ENCODE assay signal across 13 cellular contexts in genomic region chr16:1430759-1431496, GRCh38. TPM values are rescaled to one million over a fixed set of nuclear protein-coding genes. Genes with fewer than 3 reads are reported as not detected.
A peak's percentile ranks its signal among the peaks of the same experiment; 100 is the strongest.
DNase-seq lines count a peak whose midpoint lies in the region; ATAC-seq and TF ChIP-seq lines count a peak whose summit lies in the region.
"Had no signal": no experiment of that assay in that cellular context is flagged by ENCODE, and none has a peak within 500 bp of the region (broad histone marks: within the 10 kb centered on the region; RNA-seq: fewer than 3 reads in every experiment).

PERCC1 (plus strand) TSS chr16:1431078; CDS start chr16:1432594, 1,516 bp downstream.

- H3K4me1 ChIP-seq in endodermal cell (ENCODE audit: control insufficient read depth, insufficient read depth, low read length) = no peaks in the 10 kb centered on the region
- H3K4me1 ChIP-seq: ascending aorta had no signal

- H3K4me1 Mint-ChIP-seq in stimulated activated naive CD8-positive, alpha-beta T cell treated with anti-CD3 and anti-CD28 coated beads, Interleukin-15, Interleukin-2, amounts not matched to agents 100 ng/mL and 50 ng/mL, for 24 hours (ENCODE audit: low read depth) = peaks cover 4% of the 10 kb centered on the region
- H3K4me1 Mint-ChIP-seq in endodermal cell = peaks cover 3% of the 10 kb centered on the region

- H3K4me3 ChIP-seq in endodermal cell (ENCODE audit: low read length) = no peak within 1 kb of the TSS
- H3K4me3 ChIP-seq: ascending aorta had no signal

- peak within 1 kb of the TSS; percentile 68 for H3K27ac Mint-ChIP-seq in stimulated activated naive CD8-positive, alpha-beta T cell treated with anti-CD3 and anti-CD28 coated beads, Interleukin-15, Interleukin-2, amounts not matched to agents 100 ng/mL and 50 ng/mL, for 24 hours
- H3K27ac Mint-ChIP-seq in endodermal cell = no peak within 1 kb of the TSS

- peak within 1 kb of the TSS; percentile 57 for H3K27ac ChIP-seq in endodermal cell (ENCODE audit: low read depth, low read length)
- H3K27ac ChIP-seq: ascending aorta had no signal

- H3K27me3 Mint-ChIP-seq in stimulated activated naive CD8-positive, alpha-beta T cell treated with anti-CD3 and anti-CD28 coated beads, Interleukin-15, Interleukin-2, amounts not matched to agents 100 ng/mL and 50 ng/mL, for 24 hours = no peaks in the 10 kb centered on the region
- H3K27me3 Mint-ChIP-seq in endodermal cell (ENCODE audit: insufficient read depth) = no peaks in the 10 kb centered on the region

- no peak for ATAC-seq in stimulated activated naive CD8-positive, alpha-beta T cell treated with anti-CD3 and anti-CD28 coated beads, Interleukin-15, Interleukin-2, amounts not matched to agents 100 U/mL and 50 U/mL, for 24 hours
- no peak for ATAC-seq in HG02938 (IDR thresholded peaks at IDR 0.05; ENCODE audit: unreplicated experiment)
- no peak for ATAC-seq in HG02763 (IDR thresholded peaks at IDR 0.05; ENCODE audit: unreplicated experiment)
- ATAC-seq: sciatic nerve had no signal

- no peaks in the 10 kb centered on the region for H3K36me3 Mint-ChIP-seq in stimulated activated naive CD8-positive, alpha-beta T cell treated with anti-CD3 and anti-CD28 coated beads, Interleukin-15, Interleukin-2, amounts not matched to agents 100 ng/mL and 50 ng/mL, for 24 hours (ENCODE audit: low read depth)
- H3K36me3 Mint-ChIP-seq in endodermal cell (ENCODE audit: low read depth) = no peaks in the 10 kb centered on the region

- H3K36me3 ChIP-seq in endodermal cell (ENCODE audit: control insufficient read depth, insufficient read depth, low read length) = no peaks in the 10 kb centered on the region
- H3K36me3 ChIP-seq: ascending aorta had no signal

- DNase-seq in stimulated activated naive CD8-positive, alpha-beta T cell treated with anti-CD3 and anti-CD28 coated beads, Interleukin-15, Interleukin-2, amounts not matched to agents 100 U/mL and 50 U/mL, for 24 hours = no peak
- DNase-seq in NCI-H748 treated with DMSO at 0.1 percent for 48 hours (lab: John Stamatoyannopoulos, UW) (peak; percentile 5), endodermal cell (no peak), head of caudate nucleus (no peak)
- DNase-seq in activated CD4-positive, alpha-beta T cell treated with anti-CD3 and anti-CD28 coated beads, Interleukin-2, amount 50 U/mL, for 4 hours = no peak

- WGBS in endodermal cell (ENCODE audit: insufficient coverage in 1 of 2, insufficient read length in 1 of 2), 2 experiments = 86 to 89% methylated on average over 24 to 35 of the region's 35 CpGs

- TF ChIP-seq CTCF in endodermal cell (conservative IDR thresholded peaks at IDR 0.05) = peak; percentile 26

- H3K27me3 ChIP-seq in endodermal cell (ENCODE audit: control insufficient read depth, insufficient read depth, low read length, poor library complexity, severe bottlenecking) = no peaks in the 10 kb centered on the region
- H3K27me3 ChIP-seq: ascending aorta had no signal

- no peaks in the 10 kb centered on the region for H3K9me3 ChIP-seq in endodermal cell (ENCODE audit: control insufficient read depth, low read length)
- H3K9me3 ChIP-seq: ascending aorta had no signal

- H3K9ac ChIP-seq in endodermal cell (ENCODE audit: extremely low read depth, low read length, poor library complexity, severe bottlenecking) = no peak within 1 kb of the TSS

- intact Hi-C loops in head of caudate nucleus (cut with DNase I) = no loop called here

- peak within 1 kb of the TSS; percentile 45 for H3K4me3 Mint-ChIP-seq in stimulated activated naive CD8-positive, alpha-beta T cell treated with anti-CD3 and anti-CD28 coated beads, Interleukin-15, Interleukin-2, amounts not matched to agents 100 ng/mL and 50 ng/mL, for 24 hours
- H3K4me3 Mint-ChIP-seq in endodermal cell = no peak within 1 kb of the TSS

- no peaks in the 10 kb centered on the region for H3K9me3 Mint-ChIP-seq in stimulated activated naive CD8-positive, alpha-beta T cell treated with anti-CD3 and anti-CD28 coated beads, Interleukin-15, Interleukin-2, amounts not matched to agents 100 ng/mL and 50 ng/mL, for 24 hours
- no peaks in the 10 kb centered on the region for H3K9me3 Mint-ChIP-seq in endodermal cell

RNA-seq across cellular contexts. Expression of gene PERCC1, which starts in this region (rescaled TPM):
- total RNA-seq in endodermal cell = under 1 TPM; 0.51 to 0.79 TPM
- polyA plus RNA-seq in endodermal cell (2013, experiment 1 of 2) = not detected
- not detected for polyA plus RNA-seq in endodermal cell (2013, experiment 2 of 2)
- total RNA-seq: ascending aorta, fibroblast of lung, lower leg skin, M059J, sciatic nerve had no signal
- polyA plus RNA-seq: fibroblast of lung had no signal
